21 cellular contexts compared by ENCODE assay signal in the genomic region with DNA sequence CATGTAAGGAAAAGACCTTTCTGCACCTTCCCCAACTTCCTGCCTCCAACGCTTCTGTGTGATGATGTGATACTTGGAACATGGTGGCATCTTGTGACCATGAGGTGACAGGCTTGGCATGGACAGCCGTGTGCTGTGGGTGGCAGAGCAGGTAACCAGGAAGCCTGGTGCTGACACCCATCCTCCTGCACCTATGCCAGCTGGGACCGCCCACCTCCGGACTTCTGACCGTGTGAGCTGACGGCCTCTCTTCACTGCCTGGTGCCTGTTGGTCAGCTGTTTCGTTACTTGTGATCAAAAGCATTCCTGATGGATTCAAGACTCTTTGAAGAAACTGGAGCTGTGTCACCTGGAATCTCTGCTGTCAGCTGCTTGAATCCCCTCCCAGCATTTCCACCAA.
"Had no signal": no experiment of that assay in that cellular context is flagged by ENCODE, and none has a peak within 500 bp of the region (broad histone marks: within the 10 kb centered on the region; RNA-seq: fewer than 3 reads in every experiment).

No MANE protein-coding gene starts in this region.

- H3K27me3 ChIP-seq: gastroesophageal sphincter, neural progenitor cell, ovary, upper lobe of right lung had no signal

- ATAC-seq: activated CD8-positive, alpha-beta memory T cell treated with anti-CD3 and anti-CD28 coated beads, Interleukin-2, amount 10 ng/mL, durations not matched to agents 7 days and 5 days; activated T-helper 17 cell treated with anti-CD3 and anti-CD28 coated beads, Interleukin-2, amount 50 U/mL, for 72 hours; gastroesophageal sphincter; stimulated activated memory B cell treated with anti-CD40 and anti-IgM and Interleukin-4, amounts not matched to agents 10 μg/mL and 1 μg/mL and 100 μg/mL, for 72 hours had no signal

- H3K4me3 ChIP-seq: gastroesophageal sphincter, neural progenitor cell, ovary, spleen, upper lobe of right lung had no signal

- H3K4me1 ChIP-seq: gastroesophageal sphincter, neural progenitor cell, spleen, upper lobe of right lung had no signal

- H3K4me1 Mint-ChIP-seq: activated naive CD8-positive, alpha-beta T cell treated with anti-CD3 and anti-CD28 coated beads for 36 hours; activated T-helper 17 cell treated with anti-CD3 and anti-CD28 coated beads, Interleukin-2, amount 50 U/mL, for 72 hours; endodermal cell; naive B cell; stimulated activated memory B cell treated with anti-CD40 and anti-IgM and Interleukin-4, amounts not matched to agents 10 μg/mL and 1 μg/mL and 100 μg/mL, for 72 hours had no signal

- H3K9me3 ChIP-seq: ovary, upper lobe of right lung had no signal

- H3K27ac ChIP-seq: gastroesophageal sphincter, neural progenitor cell, ovary, spleen, upper lobe of right lung had no signal

- H3K36me3 ChIP-seq: gastroesophageal sphincter, neural progenitor cell, ovary, spleen, upper lobe of right lung had no signal

- H3K4me3 Mint-ChIP-seq: activated CD8-positive, alpha-beta memory T cell treated with anti-CD3 and anti-CD28 coated beads, Interleukin-2, amount 10 ng/mL, durations not matched to agents 7 days and 5 days; activated naive CD8-positive, alpha-beta T cell treated with anti-CD3 and anti-CD28 coated beads for 36 hours; activated T-helper 17 cell treated with anti-CD3 and anti-CD28 coated beads, Interleukin-2, amount 50 U/mL, for 72 hours; endodermal cell; immature natural killer cell; naive B cell; neural progenitor cell; stimulated activated memory B cell treated with anti-CD40 and anti-IgM and Interleukin-4, amounts not matched to agents 10 μg/mL and 1 μg/mL and 100 μg/mL, for 72 hours had no signal

- DNase-seq: activated CD4-positive, alpha-beta T cell treated with anti-CD3 and anti-CD28 coated beads, Interleukin-2, amount 50 U/mL, for 48 hours; activated CD8-positive, alpha-beta memory T cell treated with anti-CD3 and anti-CD28 coated beads, Interleukin-2, amount 10 ng/mL, durations not matched to agents 7 days and 5 days; activated naive CD4-positive, alpha-beta T cell; activated naive CD8-positive, alpha-beta T cell treated with anti-CD3 and anti-CD28 coated beads for 36 hours; activated T-cell treated with anti-CD3 and anti-CD28 coated beads, Interleukin-2, amount 50 U/mL, for 1 hour; amniotic stem cell; central memory CD4-positive, alpha-beta T cell; endodermal cell; erythroblast; immature natural killer cell; midbrain; naive B cell; ovary; spleen; stimulated activated CD4-positive, alpha-beta T cell treated with anti-CD3 and anti-CD28 coated beads, Interleukin-4, amount 100 ng/mL, for 4 hours; T-helper 2 cell; upper lobe of right lung had no signal

- H3K27ac Mint-ChIP-seq: activated CD8-positive, alpha-beta memory T cell treated with anti-CD3 and anti-CD28 coated beads, Interleukin-2, amount 10 ng/mL, durations not matched to agents 7 days and 5 days; activated naive CD8-positive, alpha-beta T cell treated with anti-CD3 and anti-CD28 coated beads for 36 hours; activated T-helper 17 cell treated with anti-CD3 and anti-CD28 coated beads, Interleukin-2, amount 50 U/mL, for 72 hours; endodermal cell; immature natural killer cell; stimulated activated memory B cell treated with anti-CD40 and anti-IgM and Interleukin-4, amounts not matched to agents 10 μg/mL and 1 μg/mL and 100 μg/mL, for 72 hours had no signal

- H3K36me3 Mint-ChIP-seq: activated naive CD8-positive, alpha-beta T cell treated with anti-CD3 and anti-CD28 coated beads for 36 hours; immature natural killer cell; neural progenitor cell had no signal
